ENCODE assay signal across 8 cellular contexts in genomic region chr2:190359896-190360376, GRCh38. TPM values are rescaled to one million over a fixed set of nuclear protein-coding genes. Genes with fewer than 3 reads are reported as not detected.
DNase-seq lines count a peak whose midpoint lies in the region; ATAC-seq and TF ChIP-seq lines count a peak whose summit lies in the region.

No MANE protein-coding gene starts in this region.

- H3K4me3 ChIP-seq in GM06990 (replicated peaks; ENCODE audit: low read depth, low read length): peak overlapping the region; percentile 63
- peak overlapping the region; percentile 62 for H3K4me3 ChIP-seq in osteoblast (ENCODE audit: insufficient read depth, low read length)

- peak overlapping the region; percentile 30 for H3K27ac ChIP-seq in foreskin keratinocyte
- H3K27ac ChIP-seq in osteoblast (ENCODE audit: low read depth, low read length): peak overlapping the region; percentile 53

- peaks cover 17% of the 10 kb centered on the region for H3K4me1 ChIP-seq in foreskin keratinocyte
- H3K4me1 ChIP-seq in osteoblast (ENCODE audit: insufficient read depth, low read length): peaks cover 10% of the 10 kb centered on the region

- DNase-seq in GM06990 (ENCODE audit: extremely low read depth, insufficient read length) (peak; percentile 43), NCI-H1694 (lab: John Stamatoyannopoulos, UW) (peak; percentile 69), foreskin keratinocyte (peak in 1 of 2 donors; percentile 60), osteoblast (ENCODE audit: insufficient read length, low spot score, missing footprints) (peak; percentile 53), HEK293T (ENCODE audit: extremely low spot score) (no peak), D341Med (ENCODE audit: low spot score) (no peak)
- peak; percentile 4 for DNase-seq in activated T-helper 9 cell treated with anti-CD3 and anti-CD28 coated beads, Interleukin-2, amount 50 U/mL, for 16 hours (ENCODE audit: low read depth)

- H4K20me1 ChIP-seq in osteoblast (ENCODE audit: insufficient read depth, low read length): no peaks in the 10 kb centered on the region

- H3K27me3 ChIP-seq in GM06990 (replicated peaks; ENCODE audit: control insufficient read depth, insufficient read depth, low read length): no peaks in the 10 kb centered on the region
- H3K27me3 ChIP-seq in foreskin keratinocyte: no peaks in the 10 kb centered on the region
- no peaks in the 10 kb centered on the region for H3K27me3 ChIP-seq in osteoblast (ENCODE audit: insufficient read depth, low read length)

- no peaks in the 10 kb centered on the region for H3K9me3 ChIP-seq in osteoblast (ENCODE audit: low read depth, low read length)

- peak overlapping the region; percentile 83 for H2AFZ ChIP-seq in osteoblast (ENCODE audit: low read length)

- POLR2A ChIA-PET in HEK293T (lab: Yijun Ruan, JAX): no interaction called here

- H3K79me2 ChIP-seq in osteoblast (ENCODE audit: insufficient read depth, low read length): peaks cover 15% of the 10 kb centered on the region

- ATAC-seq in GM21825 (IDR thresholded peaks at IDR 0.05; ENCODE audit: unreplicated experiment): peak; percentile 97
- ATAC-seq in foreskin keratinocyte: peak; percentile 43

- no peak for TF ChIP-seq CTCF in GM06990 (IDR thresholded peaks at IDR 0.05; ENCODE audit: insufficient read depth, low read length, poor library complexity, severe bottlenecking)
- no peak for TF ChIP-seq CTCF in foreskin keratinocyte (conservative IDR thresholded peaks at IDR 0.05)
- TF ChIP-seq CTCF in osteoblast (IDR thresholded peaks at IDR 0.05; ENCODE audit: extremely low read depth, low read depth, low read length): no peak

- H3K36me3 ChIP-seq in GM06990 (ENCODE audit: control insufficient read depth, insufficient read depth, low read length) (no peaks in the 10 kb centered on the region), osteoblast (ENCODE audit: insufficient read depth, low read length) (no peaks in the 10 kb centered on the region)

- H3K4me2 ChIP-seq in osteoblast (ENCODE audit: insufficient read depth, low read length): peak overlapping the region; percentile 73

- CTCF ChIA-PET in HEK293T (lab: Yijun Ruan, JAX): no interaction called here

TF ChIP-seq in HEK293T, 16 proteins besides CTCF, POLR2A, EP300 and RAD21:
- TF ChIP-seq SUZ12 (IDR thresholded peaks at IDR 0.05) (no peak), CTBP1 (IDR thresholded peaks at IDR 0.05; ENCODE audit: borderline replicate concordance) (no peak), FOXA1 (IDR thresholded peaks at IDR 0.05) (no peak), TARDBP (IDR thresholded peaks at IDR 0.05) (no peak), L3MBTL2 (conservative IDR thresholded peaks at IDR 0.05) (no peak), NFRKB (IDR thresholded peaks at IDR 0.05) (no peak), ZNF384 (IDR thresholded peaks at IDR 0.05) (no peak), BHLHE40 (IDR thresholded peaks at IDR 0.05; ENCODE audit: borderline replicate concordance) (no peak), ARNT (IDR thresholded peaks at IDR 0.05) (no peak), HDGF (IDR thresholded peaks at IDR 0.05; ENCODE audit: borderline replicate concordance) (no peak), LEF1 (IDR thresholded peaks at IDR 0.05; ENCODE audit: borderline replicate concordance) (no peak), ELF4 (IDR thresholded peaks at IDR 0.05) (no peak), SP1 (IDR thresholded peaks at IDR 0.05) (no peak)
- TF ChIP-seq, protein P1, sequence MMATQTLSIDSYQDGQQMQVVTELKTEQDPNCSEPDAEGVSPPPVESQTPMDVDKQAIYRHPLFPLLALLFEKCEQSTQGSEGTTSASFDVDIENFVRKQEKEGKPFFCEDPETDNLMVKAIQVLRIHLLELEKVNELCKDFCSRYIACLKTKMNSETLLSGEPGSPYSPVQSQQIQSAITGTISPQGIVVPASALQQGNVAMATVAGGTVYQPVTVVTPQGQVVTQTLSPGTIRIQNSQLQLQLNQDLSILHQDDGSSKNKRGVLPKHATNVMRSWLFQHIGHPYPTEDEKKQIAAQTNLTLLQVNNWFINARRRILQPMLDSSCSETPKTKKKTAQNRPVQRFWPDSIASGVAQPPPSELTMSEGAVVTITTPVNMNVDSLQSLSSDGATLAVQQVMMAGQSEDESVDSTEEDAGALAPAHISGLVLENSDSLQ (IDR thresholded peaks at IDR 0.05): no peak

RNA-seq across cellular contexts. Expression of gene INPP1, which starts 16.5 kb away (rescaled TPM):
- total RNA-seq in foreskin keratinocyte (8.3 and 10.3 TPM in 2 replicates), osteoblast (11.6 and 15.0 TPM in 2 replicates)
- polyA plus RNA-seq in foreskin keratinocyte: 8.6 and 10.8 TPM in 2 replicates

RNA-seq across cellular contexts. Expression of gene HIBCH, which starts 40.3 kb away (rescaled TPM):
- total RNA-seq in foreskin keratinocyte: 15.9 and 16.8 TPM in 2 replicates
- 13.6 and 14.2 TPM in 2 replicates for polyA plus RNA-seq in foreskin keratinocyte
- total RNA-seq in osteoblast: 14.5 and 15.6 TPM in 2 replicates

RNA-seq across cellular contexts. Expression of gene MFSD6, which starts 48.2 kb away (rescaled TPM):
- total RNA-seq in foreskin keratinocyte (7.4 and 9.4 TPM in 2 replicates), osteoblast (11.2 and 13.6 TPM in 2 replicates)
- 2.8 and 3.1 TPM in 2 replicates for polyA plus RNA-seq in foreskin keratinocyte

Comparison
In these comparisons a context has a peak if more than half of its experiments do, and no peak if none do; other contexts are left out.
1. DNase-seq: peak in GM06990 (single experiment), NCI-H1694 (single experiment), activated T-helper 9 cell treated with anti-CD3 and anti-CD28 coated beads, Interleukin-2, amount 50 U/mL, for 16 hours (single experiment) and osteoblast (single experiment); none in HEK293T (single experiment) and D341Med (single experiment).